Comparison of ENCODE assay signal across 23 cellular contexts in the genomic region with DNA sequence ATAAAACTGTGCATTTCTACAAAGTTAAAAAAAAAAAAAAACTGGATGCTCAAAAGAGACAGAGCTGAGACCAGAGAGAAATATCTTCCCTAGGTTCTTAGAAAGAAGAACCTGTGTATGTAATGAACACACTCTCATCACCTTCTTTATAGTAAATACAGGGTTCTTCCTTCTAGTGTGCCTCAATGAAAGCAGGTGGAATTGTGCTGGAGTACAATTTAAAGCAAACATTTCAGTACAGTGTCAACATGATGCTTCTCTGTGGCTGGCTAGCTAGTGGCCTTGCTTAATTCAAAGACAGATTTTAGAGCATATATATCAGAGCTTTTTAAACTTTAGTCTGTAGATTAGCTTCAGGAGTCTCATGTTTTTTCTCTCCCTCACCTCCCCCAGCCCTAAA.
"Had no signal": no experiment of that assay in that cellular context is flagged by ENCODE, and none has a peak within 500 bp of the region (broad histone marks: within the 10 kb centered on the region; RNA-seq: fewer than 3 reads in every experiment).

No MANE protein-coding gene starts in this region.

- H3K4me1 Mint-ChIP-seq: naive B cell; stimulated activated naive CD8-positive, alpha-beta T cell treated with anti-CD3 and anti-CD28 coated beads, Interleukin-15, amount 100 ng/mL, for 72 hours had no signal

- H3K36me3 Mint-ChIP-seq: naive B cell had no signal

- H3K27ac Mint-ChIP-seq: memory B cell; naive B cell; neural progenitor cell; stimulated activated naive CD8-positive, alpha-beta T cell treated with anti-CD3 and anti-CD28 coated beads, Interleukin-15, amount 100 ng/mL, for 72 hours had no signal

- H3K4me3 Mint-ChIP-seq: memory B cell; naive B cell; nephron; neural progenitor cell; stimulated activated naive CD8-positive, alpha-beta T cell treated with anti-CD3 and anti-CD28 coated beads, Interleukin-15, amount 100 ng/mL, for 72 hours had no signal

- DNase-seq: dermis blood vessel endothelial cell; effector memory CD4-positive, alpha-beta T cell; foreskin keratinocyte; heart left ventricle; kidney; mucosa of descending colon; naive B cell; stimulated activated CD4-positive, alpha-beta T cell treated with anti-CD3 and anti-CD28 coated beads, Interleukin-12 subunit alpha, Interleukin-12 subunit beta, amount 100 ng/mL, for 4 hours; stimulated activated CD4-positive, alpha-beta T cell treated with anti-CD3 and anti-CD28 coated beads, Interleukin-1b, Interleukin-23, amount 100 ng/mL, for 48 hours; stimulated activated CD4-positive, alpha-beta T cell treated with anti-CD3 and anti-CD28 coated beads, Interleukin-4, amount 100 ng/mL, for 1 hour; stimulated activated CD8-positive, alpha-beta memory T cell treated with anti-CD3 and anti-CD28 coated beads, Interleukin-4, amount 100 ng/mL, for 48 hours; stimulated activated naive CD4-positive, alpha-beta T cell; stimulated activated naive CD8-positive, alpha-beta T cell treated with anti-CD3 and anti-CD28 coated beads, Interleukin-15, amount 100 ng/mL, for 72 hours; transverse colon; upper lobe of right lung; uterus had no signal

- ATAC-seq: foreskin keratinocyte; gastroesophageal sphincter; heart left ventricle; left lobe of liver; mucosa of descending colon; sciatic nerve; stimulated activated naive CD8-positive, alpha-beta T cell treated with anti-CD3 and anti-CD28 coated beads, Interleukin-15, amount 100 ng/mL, for 72 hours; upper lobe of right lung had no signal

- H3K9me3 Mint-ChIP-seq: memory B cell; naive B cell; nephron; neural progenitor cell; stimulated activated naive CD8-positive, alpha-beta T cell treated with anti-CD3 and anti-CD28 coated beads, Interleukin-15, amount 100 ng/mL, for 72 hours had no signal

- H3K27me3 Mint-ChIP-seq: memory B cell; naive B cell; progenitor cell of endocrine pancreas; stimulated activated naive CD8-positive, alpha-beta T cell treated with anti-CD3 and anti-CD28 coated beads, Interleukin-15, amount 100 ng/mL, for 72 hours had no signal
